ENCODE assay signal across 8 cellular contexts in genomic region chr1:149962039-149962647, GRCh38. TPM values are rescaled to one million over a fixed set of nuclear protein-coding genes. Genes with fewer than 3 reads are reported as not detected.
DNase-seq lines count a peak whose midpoint lies in the region; ATAC-seq and TF ChIP-seq lines count a peak whose summit lies in the region.

No MANE protein-coding gene starts in this region.

- H3K4me1 ChIP-seq in CD4-positive, alpha-beta memory T cell (ENCODE audit: insufficient read depth, low read length) = peaks cover 16% of the 10 kb centered on the region
- H3K4me1 ChIP-seq in HEK293 (ENCODE audit: control insufficient read depth, insufficient read depth, low read length) (no peaks in the 10 kb centered on the region), endodermal cell (ENCODE audit: control insufficient read depth, insufficient read depth, low read length) (no peaks in the 10 kb centered on the region), mesodermal cell (ENCODE audit: control insufficient read depth, insufficient read depth, low read length, poor library complexity, severe bottlenecking) (no peaks in the 10 kb centered on the region), testis (peaks cover 12% of the 10 kb centered on the region)

- no peak overlapping the region for H3K27ac ChIP-seq in CD4-positive, alpha-beta memory T cell (ENCODE audit: low read depth, low read length)
- H3K27ac ChIP-seq in HEK293 (ENCODE audit: extremely low read depth, low read depth, low read length) = no peak overlapping the region
- no peak overlapping the region for H3K27ac ChIP-seq in endodermal cell (ENCODE audit: low read depth, low read length)
- peak overlapping the region; percentile 53 for H3K27ac ChIP-seq in mesodermal cell (ENCODE audit: low read depth, low read length, severe bottlenecking)
- peak overlapping the region in 1 of 2 donors; percentile 53 for H3K27ac ChIP-seq in testis

- no peaks in the 10 kb centered on the region for H3K27me3 Mint-ChIP-seq in CD4-positive, alpha-beta memory T cell
- no peaks in the 10 kb centered on the region for H3K27me3 Mint-ChIP-seq in endodermal cell (ENCODE audit: insufficient read depth)

- WGBS in endodermal cell (ENCODE audit: insufficient coverage in 1 of 2, insufficient read length in 1 of 2), 2 experiments = 60 to 77% methylated on average over 1 to 3 of the region's 3 CpGs
- 36 to 69% methylated on average over 2 of the region's 3 CpGs for WGBS in mesodermal cell (ENCODE audit: insufficient coverage in 2 of 2), 2 experiments
- 29 to 36% methylated on average over 3 of the region's 3 CpGs for WGBS in testis, 2 donors

- peaks cover 18% of the 10 kb centered on the region for H3K36me3 ChIP-seq in CD4-positive, alpha-beta memory T cell (ENCODE audit: insufficient read depth, low read length)
- H3K36me3 ChIP-seq in HEK293 (ENCODE audit: control insufficient read depth in 2 of 2, insufficient read depth in 1 of 2, low read length in 2 of 2) (peaks cover 46 to 90% of the 10 kb centered on the region in 2 experiments), endodermal cell (ENCODE audit: control insufficient read depth, insufficient read depth, low read length) (peaks cover 81% of the 10 kb centered on the region), mesodermal cell (ENCODE audit: control insufficient read depth, insufficient read depth, low read length) (peaks cover 88% of the 10 kb centered on the region), testis (ENCODE audit: low read depth, missing control alignments) (no peaks in the 10 kb centered on the region)

- POLR2A ChIA-PET in CD4-positive, alpha-beta memory T cell (lab: Charles Lee; ENCODE audit: partially characterized antibody) = interaction anchor here (0.6 to 2.1 kb wide), 8 partner anchors 19 to 225 kb away, joined by 3 to 18 read pairs (median 3); partner anchors contain the start of gene PLEKHO1
- POLR2A ChIA-PET in HEK293 (lab: Yijun Ruan, JAX) = no interaction called here

- no peaks in the 10 kb centered on the region for H3K9me3 Mint-ChIP-seq in CD4-positive, alpha-beta memory T cell
- peaks cover 28% of the 10 kb centered on the region for H3K9me3 Mint-ChIP-seq in endodermal cell

- H3K9ac ChIP-seq in endodermal cell (ENCODE audit: extremely low read depth, low read length, poor library complexity, severe bottlenecking) = no peak overlapping the region

- peak overlapping the region in 3 of 7 donors; percentile 22 to 65 (median 64) for H3K27ac Mint-ChIP-seq in CD4-positive, alpha-beta memory T cell
- no peak overlapping the region for H3K27ac Mint-ChIP-seq in endodermal cell

- no peaks in the 10 kb centered on the region for H3K9me3 ChIP-seq in CD4-positive, alpha-beta memory T cell (ENCODE audit: control insufficient read depth in 1 of 2, low read length in 2 of 2)
- H3K9me3 ChIP-seq in HEK293 (ENCODE audit: control insufficient read depth, insufficient read depth, low read depth, low read length) = no peaks in the 10 kb centered on the region
- H3K9me3 ChIP-seq in endodermal cell (ENCODE audit: control insufficient read depth, low read length) = peaks cover 29% of the 10 kb centered on the region
- no peaks in the 10 kb centered on the region for H3K9me3 ChIP-seq in mesodermal cell (ENCODE audit: control insufficient read depth, low read length)
- no peaks in the 10 kb centered on the region for H3K9me3 ChIP-seq in testis

- TF ChIP-seq CTCF in HEK293 (tag by site-specific recombination; IDR thresholded peaks at IDR 0.05) (peak; percentile 22; the same call in 1 of the 2 replicates), endodermal cell (conservative IDR thresholded peaks at IDR 0.05) (peak; percentile 86), testis (IDR thresholded peaks at IDR 0.05) (peak; percentile 69 to 79 (median 70))

- peaks cover 26 to 38% of the 10 kb centered on the region in 2 donors for H3K36me3 Mint-ChIP-seq in CD4-positive, alpha-beta memory T cell
- peaks cover 82% of the 10 kb centered on the region for H3K36me3 Mint-ChIP-seq in endodermal cell (ENCODE audit: low read depth)

- peak in 4 of 5 donors; percentile 57 to 63 (median 59) for DNase-seq in CD4-positive, alpha-beta memory T cell
- DNase-seq in NCI-H345 treated with DMSO at 0.1 percent for 48 hours (lab: John Stamatoyannopoulos, UW; ENCODE audit: unreplicated experiment) (peak; percentile 85), endodermal cell (peak; percentile 78), testis (peak; percentile 70)
- peak; percentile 48 for DNase-seq in activated CD4-positive, alpha-beta T cell treated with anti-CD3 and anti-CD28 coated beads for 48 hours

- no peaks in the 10 kb centered on the region for H3K27me3 ChIP-seq in CD4-positive, alpha-beta memory T cell (ENCODE audit: insufficient read depth, low read length)
- H3K27me3 ChIP-seq in endodermal cell (ENCODE audit: control insufficient read depth, insufficient read depth, low read length, poor library complexity, severe bottlenecking) = no peaks in the 10 kb centered on the region
- H3K27me3 ChIP-seq in testis = no peaks in the 10 kb centered on the region

- intact Hi-C loops in CD4-positive, alpha-beta memory T cell (cut with micrococcal nuclease) = loop anchor here (1.0 kb wide), 4 partner anchors 88 to 225 kb away; partner anchors contain the start of gene VPS45
- intact Hi-C loops in testis (cut with DNase I; ENCODE audit: low total_unique reads) = no loop called here

- CTCF ChIA-PET in CD4-positive, alpha-beta memory T cell (lab: Charles Lee; ENCODE audit: partially characterized antibody) = interaction anchor here (0.7 to 3.2 kb wide), 34 partner anchors 10 to 248 kb away, joined by 3 to 80 read pairs (median 4); partner anchors contain the start of genes SF3B4 and VPS45
- CTCF ChIA-PET in HEK293 (lab: Yijun Ruan, JAX) = interaction anchor here (0.6 to 3.0 kb wide), 42 partner anchors 10 to 225 kb away, joined by 3 to 34 read pairs (median 4); partner anchors contain the start of gene OTUD7B

- no peak for ATAC-seq in GM18867 (IDR thresholded peaks at IDR 0.05; ENCODE audit: unreplicated experiment)

- H3K4me1 Mint-ChIP-seq in CD4-positive, alpha-beta memory T cell = peaks cover 10 to 23% (median 16%) of the 10 kb centered on the region in 4 donors
- no peaks in the 10 kb centered on the region for H3K4me1 Mint-ChIP-seq in endodermal cell

- H3K4me3 ChIP-seq in CD4-positive, alpha-beta memory T cell (ENCODE audit: low read length in 2 of 2) = no peak overlapping the region
- no peak overlapping the region for H3K4me3 ChIP-seq in HEK293 (ENCODE audit: low read depth, low read length)
- H3K4me3 ChIP-seq in endodermal cell (ENCODE audit: low read length) = no peak overlapping the region
- H3K4me3 ChIP-seq in mesodermal cell (ENCODE audit: extremely low read depth, insufficient read depth, low read length, poor library complexity, severe bottlenecking) = no peak overlapping the region
- H3K4me3 ChIP-seq in testis = no peak overlapping the region

- peak overlapping the region in 1 of 8 donors; percentile 20 for H3K4me3 Mint-ChIP-seq in CD4-positive, alpha-beta memory T cell
- no peak overlapping the region for H3K4me3 Mint-ChIP-seq in endodermal cell

- no peak for TF ChIP-seq POLR2A in testis (IDR thresholded peaks at IDR 0.05)

TF ChIP-seq in HEK293, 187 proteins besides CTCF, POLR2A, EP300 and RAD21 (continues in another document):
- TF ChIP-seq ZBTB21 (tag by site-specific recombination; IDR thresholded peaks at IDR 0.05) = no peak
- TF ChIP-seq, protein P1, sequence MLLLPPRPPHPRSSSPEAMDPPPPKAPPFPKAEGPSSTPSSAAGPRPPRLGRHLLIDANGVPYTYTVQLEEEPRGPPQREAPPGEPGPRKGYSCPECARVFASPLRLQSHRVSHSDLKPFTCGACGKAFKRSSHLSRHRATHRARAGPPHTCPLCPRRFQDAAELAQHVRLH (tag by site-specific recombination; IDR thresholded peaks at IDR 0.05) = no peak
- TF ChIP-seq YY1 (tag by site-specific recombination; IDR thresholded peaks at IDR 0.05) = no peak
- TF ChIP-seq ZNF792 (tag by site-specific recombination; IDR thresholded peaks at IDR 0.05) = no peak
- no peak for TF ChIP-seq ZNF561 (tag by site-specific recombination; IDR thresholded peaks at IDR 0.05; ENCODE audit: borderline replicate concordance)
- no peak for TF ChIP-seq BCL11B (tag by site-specific recombination; IDR thresholded peaks at IDR 0.05; ENCODE audit: low read depth)
- TF ChIP-seq PRDM1 (tag by site-specific recombination; IDR thresholded peaks at IDR 0.05) = peak; percentile 86
- TF ChIP-seq ZNF521 (tag by site-specific recombination; IDR thresholded peaks at IDR 0.05) = no peak
- no peak for TF ChIP-seq ZNF10 (tag by site-specific recombination; IDR thresholded peaks at IDR 0.05)

RNA-seq across cellular contexts. Expression of gene MTMR11, which starts 25.5 kb away (rescaled TPM):
- 1 to 10 TPM; 1.3 to 2.1 TPM for total RNA-seq in CD4-positive, alpha-beta memory T cell
- under 1 TPM in 1 of 2 donors, not detected in 1; 0.28 TPM for polyA plus RNA-seq in CD4-positive, alpha-beta memory T cell
- total RNA-seq in endodermal cell = 1 to 10 TPM; 4.7 to 6.6 TPM
- polyA plus RNA-seq in endodermal cell (2013, experiment 1 of 2) = 9.5 TPM
- polyA plus RNA-seq in endodermal cell (2013, experiment 2 of 2) = 8.2 TPM
- 13.1 TPM for polyA plus RNA-seq in mesodermal cell (2013, experiment 1 of 2)
- 12.6 TPM for polyA plus RNA-seq in mesodermal cell (2013, experiment 2 of 2)
- total RNA-seq in testis = 10 to 100 TPM; 39.8 to 50.4 TPM
- polyA plus RNA-seq in testis (ENCODE audit: insufficient read depth, low read depth, low replicate concordance) = 20.5 TPM

RNA-seq across cellular contexts. Expression of gene SF3B4, which starts 34.5 kb away (rescaled TPM):
- 10 to 100 TPM; 47.7 to 48.8 TPM for total RNA-seq in CD4-positive, alpha-beta memory T cell
- polyA plus RNA-seq in CD4-positive, alpha-beta memory T cell = 100 to 1,000 TPM in 1 of 2 donors, 10 to 100 TPM in 1; 82.2 to 112 TPM
- total RNA-seq in endodermal cell (10 to 100 TPM; 85.8 to 93.8 TPM), testis (10 to 100 TPM; 30.2 to 32.1 TPM)
- polyA plus RNA-seq in endodermal cell (2013, experiment 1 of 2) = 78.1 TPM
- polyA plus RNA-seq in endodermal cell (2013, experiment 2 of 2) = 64.5 TPM
- polyA plus RNA-seq in mesodermal cell (2013, experiment 1 of 2) = 60.7 TPM
- polyA plus RNA-seq in mesodermal cell (2013, experiment 2 of 2) = 58.0 TPM
- 121 TPM for polyA plus RNA-seq in testis (ENCODE audit: insufficient read depth, low read depth, low replicate concordance)

RNA-seq across cellular contexts. Expression of gene SV2A, which starts 44.5 kb away (rescaled TPM):
- 1 to 10 TPM; 4.3 to 5.0 TPM for total RNA-seq in CD4-positive, alpha-beta memory T cell
- polyA plus RNA-seq in CD4-positive, alpha-beta memory T cell = 1 to 10 TPM; 2.8 to 2.9 TPM
- total RNA-seq in endodermal cell = 10 to 100 TPM; 25.6 to 26.2 TPM
- polyA plus RNA-seq in endodermal cell (2013, experiment 1 of 2) = 36.6 TPM
- polyA plus RNA-seq in endodermal cell (2013, experiment 2 of 2) = 31.9 TPM
- polyA plus RNA-seq in mesodermal cell (2013, experiment 1 of 2) = 53.0 TPM
- polyA plus RNA-seq in mesodermal cell (2013, experiment 2 of 2) = 42.6 TPM
- 1 to 10 TPM; 1.4 to 1.7 TPM for total RNA-seq in testis
- 2.3 TPM for polyA plus RNA-seq in testis (ENCODE audit: insufficient read depth, low read depth, low replicate concordance)

RNA-seq across cellular contexts. Expression of gene OTUD7B, which starts 48.4 kb away (rescaled TPM):
- total RNA-seq in CD4-positive, alpha-beta memory T cell = 10 to 100 TPM; 15.3 to 17.6 TPM
- polyA plus RNA-seq in CD4-positive, alpha-beta memory T cell = 1 to 10 TPM in 1 of 2 donors, under 1 TPM in 1; 0.27 to 2.8 TPM
- total RNA-seq in endodermal cell (10 to 100 TPM; 26.6 to 31.1 TPM), testis (10 to 100 TPM; 23.1 to 31.5 TPM)
- polyA plus RNA-seq in endodermal cell (2013, experiment 1 of 2) = 8.6 TPM
- 8.3 TPM for polyA plus RNA-seq in endodermal cell (2013, experiment 2 of 2)
- 10.2 TPM for polyA plus RNA-seq in mesodermal cell (2013, experiment 1 of 2)
- 8.9 TPM for polyA plus RNA-seq in mesodermal cell (2013, experiment 2 of 2)
- polyA plus RNA-seq in testis (ENCODE audit: insufficient read depth, low read depth, low replicate concordance) = 30.3 TPM

Comparison
In these comparisons a context has a peak if more than half of its experiments do, and no peak if none do; other contexts are left out.
1. CTCF ChIP-seq: peak in every context shown above with its lines; median percentile 86 in endodermal cell; 70 in testis; 22 in HEK293.
2. RNA of gene MTMR11, which starts 25.5 kb away (total RNA-seq): 39.8 to 50.4 TPM in testis; 4.7 to 6.6 TPM in endodermal cell and 1.3 to 2.1 TPM in CD4-positive, alpha-beta memory T cell; every median in the first group is over 4 times any median in the second.
3. RNA of gene SV2A, which starts 44.5 kb away (total RNA-seq): 25.6 to 26.2 TPM in endodermal cell; 4.3 to 5.0 TPM in CD4-positive, alpha-beta memory T cell and 1.4 to 1.7 TPM in testis; every median in the first group is over 4 times any median in the second.
4. Peak in every context shown above with its lines, with median percentiles within 50 percentile points of each other: DNase-seq.